Comparison of ENCODE assay signal across 1 cellular context in genomic region chr6:33410050-33410710, GRCh38.
TF ChIP-seq lines count a peak whose summit lies in the region.

No MANE protein-coding gene starts in this region.

TF ChIP-seq in HepG2, 621 proteins besides CTCF, POLR2A, EP300 and RAD21 (continued from another document and continues in another):
- TF ChIP-seq CEBPZ (IDR thresholded peaks at IDR 0.05; ENCODE audit: low read length) (no peak), XRCC5 (optimal IDR thresholded peaks at IDR 0.05; ENCODE audit: low read length) (no peak), MBNL3 (CRISPR knock-in tag; conservative IDR thresholded peaks at IDR 0.05) (no peak), NONO (IDR thresholded peaks at IDR 0.05) (no peak), NONO (CRISPR knock-in tag; conservative IDR thresholded peaks at IDR 0.05) (peak; percentile 100), EED (CRISPR knock-in tag; IDR thresholded peaks at IDR 0.05) (no peak; the same call in 1 of the 2 replicates), MLXIP (CRISPR knock-in tag; IDR thresholded peaks at IDR 0.05; ENCODE audit: borderline replicate concordance) (no peak), CCDC6 (CRISPR knock-in tag; IDR thresholded peaks at IDR 0.05) (peak; percentile 99), KLF13 (CRISPR knock-in tag; IDR thresholded peaks at IDR 0.05) (peak; percentile 71; the same call in 1 of the 2 replicates), ZFP36L1 (CRISPR knock-in tag; IDR thresholded peaks at IDR 0.05) (peak; percentile 100), ZNF784 (CRISPR knock-in tag; IDR thresholded peaks at IDR 0.05; ENCODE audit: borderline replicate concordance) (0 out of 2 replicates have a peak, but pooled peaks have one; percentile 21), REXO4 (CRISPR knock-in tag; IDR thresholded peaks at IDR 0.05; ENCODE audit: borderline replicate concordance) (0 out of 2 replicates have a peak, but pooled peaks have one; percentile 86), ZNF562 (CRISPR knock-in tag; IDR thresholded peaks at IDR 0.05; ENCODE audit: borderline replicate concordance) (peak; percentile 96), JUN (CRISPR knock-in tag; IDR thresholded peaks at IDR 0.05) (no peak), ZNF776 (CRISPR knock-in tag; IDR thresholded peaks at IDR 0.05) (peak; percentile 96; the same call in 1 of the 2 replicates), ZNF841 (CRISPR knock-in tag; IDR thresholded peaks at IDR 0.05; ENCODE audit: borderline replicate concordance) (peak; percentile 92; the same call in 1 of the 2 replicates), POLR2G (IDR thresholded peaks at IDR 0.05; ENCODE audit: low read depth, low read length) (peak; percentile 93), STAG1 (CRISPR knock-in tag; IDR thresholded peaks at IDR 0.05) (no peak), TBX3 (IDR thresholded peaks at IDR 0.05; ENCODE audit: borderline replicate concordance) (0 out of 2 replicates have a peak, but pooled peaks have one; percentile 10), ZNF33B (CRISPR knock-in tag; IDR thresholded peaks at IDR 0.05) (peak; percentile 95; the same call in 1 of the 2 replicates), SSRP1 (CRISPR knock-in tag; IDR thresholded peaks at IDR 0.05) (no peak), ZNF34 (CRISPR knock-in tag; IDR thresholded peaks at IDR 0.05; ENCODE audit: borderline replicate concordance) (peak; percentile 92), CSRNP1 (CRISPR knock-in tag; IDR thresholded peaks at IDR 0.05) (peak; percentile 99), ZNF510 (CRISPR knock-in tag; IDR thresholded peaks at IDR 0.05; ENCODE audit: low read depth) (0 out of 2 replicates have a peak, but pooled peaks have one; percentile 55), KLF11 (CRISPR knock-in tag; IDR thresholded peaks at IDR 0.05) (0 out of 2 replicates have a peak, but pooled peaks have one; percentile 60), ZSCAN12 (CRISPR knock-in tag; IDR thresholded peaks at IDR 0.05) (peak; percentile 86; the same call in 1 of the 2 replicates), RFX5 (IDR thresholded peaks at IDR 0.05; ENCODE audit: low read depth, low read length) (peak; percentile 66), ZNF235 (CRISPR knock-in tag; IDR thresholded peaks at IDR 0.05; ENCODE audit: borderline replicate concordance) (peak; percentile 95; the same call in 1 of the 2 replicates), NFYB (CRISPR knock-in tag; IDR thresholded peaks at IDR 0.05) (peak; percentile 96), ZNF501 (CRISPR knock-in tag; IDR thresholded peaks at IDR 0.05) (peak; percentile 53), TRIM24 (CRISPR knock-in tag; IDR thresholded peaks at IDR 0.05) (no peak), ONECUT2 (CRISPR knock-in tag; IDR thresholded peaks at IDR 0.05) (0 out of 2 replicates have a peak, but pooled peaks have one; percentile 6), CENPX (CRISPR knock-in tag; IDR thresholded peaks at IDR 0.05) (no peak)
- TF ChIP-seq, protein P1, sequence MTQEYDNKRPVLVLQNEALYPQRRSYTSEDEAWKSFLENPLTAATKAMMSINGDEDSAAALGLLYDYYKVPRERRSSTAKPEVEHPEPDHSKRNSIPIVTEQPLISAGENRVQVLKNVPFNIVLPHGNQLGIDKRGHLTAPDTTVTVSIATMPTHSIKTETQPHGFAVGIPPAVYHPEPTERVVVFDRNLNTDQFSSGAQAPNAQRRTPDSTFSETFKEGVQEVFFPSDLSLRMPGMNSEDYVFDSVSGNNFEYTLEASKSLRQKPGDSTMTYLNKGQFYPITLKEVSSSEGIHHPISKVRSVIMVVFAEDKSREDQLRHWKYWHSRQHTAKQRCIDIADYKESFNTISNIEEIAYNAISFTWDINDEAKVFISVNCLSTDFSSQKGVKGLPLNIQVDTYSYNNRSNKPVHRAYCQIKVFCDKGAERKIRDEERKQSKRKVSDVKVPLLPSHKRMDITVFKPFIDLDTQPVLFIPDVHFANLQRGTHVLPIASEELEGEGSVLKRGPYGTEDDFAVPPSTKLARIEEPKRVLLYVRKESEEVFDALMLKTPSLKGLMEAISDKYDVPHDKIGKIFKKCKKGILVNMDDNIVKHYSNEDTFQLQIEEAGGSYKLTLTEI (CRISPR knock-in tag; conservative IDR thresholded peaks at IDR 0.05), result peak; percentile 70; the same call in 1 of the 2 replicates
- TF ChIP-seq, protein P2, sequence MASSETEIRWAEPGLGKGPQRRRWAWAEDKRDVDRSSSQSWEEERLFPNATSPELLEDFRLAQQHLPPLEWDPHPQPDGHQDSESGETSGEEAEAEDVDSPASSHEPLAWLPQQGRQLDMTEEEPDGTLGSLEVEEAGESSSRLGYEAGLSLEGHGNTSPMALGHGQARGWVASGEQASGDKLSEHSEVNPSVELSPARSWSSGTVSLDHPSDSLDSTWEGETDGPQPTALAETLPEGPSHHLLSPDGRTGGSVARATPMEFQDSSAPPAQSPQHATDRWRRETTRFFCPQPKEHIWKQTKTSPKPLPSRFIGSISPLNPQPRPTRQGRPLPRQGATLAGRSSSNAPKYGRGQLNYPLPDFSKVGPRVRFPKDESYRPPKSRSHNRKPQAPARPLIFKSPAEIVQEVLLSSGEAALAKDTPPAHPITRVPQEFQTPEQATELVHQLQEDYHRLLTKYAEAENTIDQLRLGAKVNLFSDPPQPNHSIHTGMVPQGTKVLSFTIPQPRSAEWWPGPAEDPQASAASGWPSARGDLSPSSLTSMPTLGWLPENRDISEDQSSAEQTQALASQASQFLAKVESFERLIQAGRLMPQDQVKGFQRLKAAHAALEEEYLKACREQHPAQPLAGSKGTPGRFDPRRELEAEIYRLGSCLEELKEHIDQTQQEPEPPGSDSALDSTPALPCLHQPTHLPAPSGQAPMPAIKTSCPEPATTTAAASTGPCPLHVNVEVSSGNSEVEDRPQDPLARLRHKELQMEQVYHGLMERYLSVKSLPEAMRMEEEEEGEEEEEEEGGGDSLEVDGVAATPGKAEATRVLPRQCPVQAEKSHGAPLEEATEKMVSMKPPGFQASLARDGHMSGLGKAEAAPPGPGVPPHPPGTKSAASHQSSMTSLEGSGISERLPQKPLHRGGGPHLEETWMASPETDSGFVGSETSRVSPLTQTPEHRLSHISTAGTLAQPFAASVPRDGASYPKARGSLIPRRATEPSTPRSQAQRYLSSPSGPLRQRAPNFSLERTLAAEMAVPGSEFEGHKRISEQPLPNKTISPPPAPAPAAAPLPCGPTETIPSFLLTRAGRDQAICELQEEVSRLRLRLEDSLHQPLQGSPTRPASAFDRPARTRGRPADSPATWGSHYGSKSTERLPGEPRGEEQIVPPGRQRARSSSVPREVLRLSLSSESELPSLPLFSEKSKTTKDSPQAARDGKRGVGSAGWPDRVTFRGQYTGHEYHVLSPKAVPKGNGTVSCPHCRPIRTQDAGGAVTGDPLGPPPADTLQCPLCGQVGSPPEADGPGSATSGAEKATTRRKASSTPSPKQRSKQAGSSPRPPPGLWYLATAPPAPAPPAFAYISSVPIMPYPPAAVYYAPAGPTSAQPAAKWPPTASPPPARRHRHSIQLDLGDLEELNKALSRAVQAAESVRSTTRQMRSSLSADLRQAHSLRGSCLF (CRISPR knock-in tag; IDR thresholded peaks at IDR 0.05; ENCODE audit: borderline replicate concordance), result no peak
- TF ChIP-seq, protein P3, sequence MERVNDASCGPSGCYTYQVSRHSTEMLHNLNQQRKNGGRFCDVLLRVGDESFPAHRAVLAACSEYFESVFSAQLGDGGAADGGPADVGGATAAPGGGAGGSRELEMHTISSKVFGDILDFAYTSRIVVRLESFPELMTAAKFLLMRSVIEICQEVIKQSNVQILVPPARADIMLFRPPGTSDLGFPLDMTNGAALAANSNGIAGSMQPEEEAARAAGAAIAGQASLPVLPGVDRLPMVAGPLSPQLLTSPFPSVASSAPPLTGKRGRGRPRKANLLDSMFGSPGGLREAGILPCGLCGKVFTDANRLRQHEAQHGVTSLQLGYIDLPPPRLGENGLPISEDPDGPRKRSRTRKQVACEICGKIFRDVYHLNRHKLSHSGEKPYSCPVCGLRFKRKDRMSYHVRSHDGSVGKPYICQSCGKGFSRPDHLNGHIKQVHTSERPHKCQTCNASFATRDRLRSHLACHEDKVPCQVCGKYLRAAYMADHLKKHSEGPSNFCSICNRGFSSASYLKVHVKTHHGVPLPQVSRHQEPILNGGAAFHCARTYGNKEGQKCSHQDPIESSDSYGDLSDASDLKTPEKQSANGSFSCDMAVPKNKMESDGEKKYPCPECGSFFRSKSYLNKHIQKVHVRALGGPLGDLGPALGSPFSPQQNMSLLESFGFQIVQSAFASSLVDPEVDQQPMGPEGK (CRISPR knock-in tag; IDR thresholded peaks at IDR 0.05), result peak; percentile 80
- TF ChIP-seq, protein P4, sequence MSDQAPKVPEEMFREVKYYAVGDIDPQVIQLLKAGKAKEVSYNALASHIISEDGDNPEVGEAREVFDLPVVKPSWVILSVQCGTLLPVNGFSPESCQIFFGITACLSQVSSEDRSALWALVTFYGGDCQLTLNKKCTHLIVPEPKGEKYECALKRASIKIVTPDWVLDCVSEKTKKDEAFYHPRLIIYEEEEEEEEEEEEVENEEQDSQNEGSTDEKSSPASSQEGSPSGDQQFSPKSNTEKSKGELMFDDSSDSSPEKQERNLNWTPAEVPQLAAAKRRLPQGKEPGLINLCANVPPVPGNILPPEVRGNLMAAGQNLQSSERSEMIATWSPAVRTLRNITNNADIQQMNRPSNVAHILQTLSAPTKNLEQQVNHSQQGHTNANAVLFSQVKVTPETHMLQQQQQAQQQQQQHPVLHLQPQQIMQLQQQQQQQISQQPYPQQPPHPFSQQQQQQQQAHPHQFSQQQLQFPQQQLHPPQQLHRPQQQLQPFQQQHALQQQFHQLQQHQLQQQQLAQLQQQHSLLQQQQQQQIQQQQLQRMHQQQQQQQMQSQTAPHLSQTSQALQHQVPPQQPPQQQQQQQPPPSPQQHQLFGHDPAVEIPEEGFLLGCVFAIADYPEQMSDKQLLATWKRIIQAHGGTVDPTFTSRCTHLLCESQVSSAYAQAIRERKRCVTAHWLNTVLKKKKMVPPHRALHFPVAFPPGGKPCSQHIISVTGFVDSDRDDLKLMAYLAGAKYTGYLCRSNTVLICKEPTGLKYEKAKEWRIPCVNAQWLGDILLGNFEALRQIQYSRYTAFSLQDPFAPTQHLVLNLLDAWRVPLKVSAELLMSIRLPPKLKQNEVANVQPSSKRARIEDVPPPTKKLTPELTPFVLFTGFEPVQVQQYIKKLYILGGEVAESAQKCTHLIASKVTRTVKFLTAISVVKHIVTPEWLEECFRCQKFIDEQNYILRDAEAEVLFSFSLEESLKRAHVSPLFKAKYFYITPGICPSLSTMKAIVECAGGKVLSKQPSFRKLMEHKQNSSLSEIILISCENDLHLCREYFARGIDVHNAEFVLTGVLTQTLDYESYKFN (CRISPR knock-in tag; conservative IDR thresholded peaks at IDR 0.05), result peak; percentile 72
- TF ChIP-seq, protein P5, sequence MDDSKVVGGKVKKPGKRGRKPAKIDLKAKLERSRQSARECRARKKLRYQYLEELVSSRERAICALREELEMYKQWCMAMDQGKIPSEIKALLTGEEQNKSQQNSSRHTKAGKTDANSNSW (CRISPR knock-in tag; IDR thresholded peaks at IDR 0.05; ENCODE audit: borderline replicate concordance), result peak; percentile 83; the same call in 1 of the 2 replicates
